In the genomic region with DNA sequence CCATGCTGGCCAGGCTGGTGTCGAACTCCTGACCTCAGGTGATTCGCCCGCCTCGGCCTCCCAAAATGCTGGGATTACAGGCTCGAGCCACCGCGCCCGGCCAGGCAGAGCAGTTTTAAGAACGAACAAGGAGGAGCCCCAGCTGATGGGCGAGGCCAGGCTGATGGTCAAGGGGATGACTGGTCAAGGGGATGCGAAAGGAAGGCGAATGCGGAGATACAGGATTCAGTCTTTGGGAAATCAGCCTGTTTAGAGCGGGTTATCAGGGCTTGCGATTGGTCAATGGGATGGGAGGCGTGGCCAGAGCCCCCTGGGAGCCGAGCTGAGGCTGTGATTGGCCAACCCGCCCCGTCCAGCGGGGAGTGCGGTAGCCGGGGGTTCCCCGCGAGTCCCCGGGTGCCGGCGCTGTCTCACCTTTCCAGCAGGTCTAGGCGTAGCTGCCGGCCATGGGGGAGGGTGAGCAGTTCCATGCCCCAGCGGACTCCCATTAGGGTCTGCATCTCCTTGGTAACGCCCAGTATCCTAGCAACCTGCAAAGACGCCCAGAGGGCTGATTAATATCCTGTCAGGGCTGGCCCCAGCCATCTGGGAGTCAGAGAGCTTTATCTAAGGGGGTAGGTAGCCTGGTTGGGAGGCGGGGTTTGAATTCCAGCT, we compare ENCODE assay signal across 8 cellular contexts. TPM values are rescaled to one million over a fixed set of nuclear protein-coding genes. Genes with fewer than 3 reads are reported as not detected.
DNase-seq lines count a peak whose midpoint lies in the region; ATAC-seq and TF ChIP-seq lines count a peak whose summit lies in the region.

No MANE protein-coding gene starts in this region.

- no peaks in the 10 kb centered on the region for H3K9me3 ChIP-seq in HUES64 (ENCODE audit: insufficient read depth, low read depth, low read length)

- in situ Hi-C loops in astrocyte of the spinal cord (cut with HindIII; ENCODE audit: low sequenced_read_pairs), result no loop called here

- H3K4me3 ChIP-seq in HUES64 (ENCODE audit: low read length) (peak overlapping the region; percentile 53), astrocyte of the spinal cord (ENCODE audit: low read depth, low read length) (peak overlapping the region; percentile 34)

- no peak overlapping the region; the same call in 1 of the 2 replicates for H3K27ac ChIP-seq in HUES64 (ENCODE audit: low read depth, low read length)

- ATAC-seq in left colon, result peak; percentile 3
- ATAC-seq in HG03521 (IDR thresholded peaks at IDR 0.05; ENCODE audit: unreplicated experiment), result no peak
- no peak for ATAC-seq in HG02571 (IDR thresholded peaks at IDR 0.05; ENCODE audit: unreplicated experiment)

- TF ChIP-seq CTCF in astrocyte of the spinal cord (IDR thresholded peaks at IDR 0.05; ENCODE audit: low read depth, low read length), result no peak

- DNase-seq in AG08395 (ENCODE audit: low spot score) (peak; percentile 94), astrocyte of the spinal cord (ENCODE audit: low read depth, low spot score) (peak; percentile 55), left colon (no peak), T-helper 2 cell (no peak)
- no peak for DNase-seq in stimulated activated CD4-positive, alpha-beta T cell treated with anti-CD3 and anti-CD28 coated beads, Interleukin-4, amount 100 ng/mL, for 4 hours

- intact Hi-C loops in left colon (cut with DNase I, micrococcal nuclease), result no loop called here

- no peak overlapping the region for H3K9ac ChIP-seq in HUES64 (ENCODE audit: low read depth, low read length)

- no peaks in the 10 kb centered on the region for H3K36me3 ChIP-seq in HUES64 (ENCODE audit: insufficient read depth, low read length)

- H3K4me1 ChIP-seq in HUES64 (ENCODE audit: insufficient read depth, low read length), result no peaks in the 10 kb centered on the region

- under 1% methylated on average over 33 of the region's 33 CpGs for WGBS in HUES64

- peaks cover 4% of the 10 kb centered on the region; the same call in 1 of the 2 replicates for H3K27me3 ChIP-seq in HUES64 (ENCODE audit: insufficient read depth, low read length)

RNA-seq across cellular contexts. Expression of a gene that starts 7.5 kb away (rescaled TPM):
- polyA plus RNA-seq in HUES64 (2013, experiment 1 of 2), result 9.2 TPM
- polyA plus RNA-seq in HUES64 (2013, experiment 2 of 2), result 13.4 TPM
- 10 to 100 TPM; 32.0 to 32.7 TPM for total RNA-seq in left colon

RNA-seq across cellular contexts. Expression of a gene that starts 26.7 kb away (rescaled TPM):
- not detected for polyA plus RNA-seq in HUES64 (2013, experiment 1 of 2)
- polyA plus RNA-seq in HUES64 (2013, experiment 2 of 2), result not detected
- under 1 TPM in 1 of 2 donors, not detected in 1; 0.08 TPM for total RNA-seq in left colon

RNA-seq across cellular contexts. Expression of a gene that starts 27.1 kb away (rescaled TPM):
- polyA plus RNA-seq in HUES64 (2013, experiment 1 of 2), result 6.9 TPM
- polyA plus RNA-seq in HUES64 (2013, experiment 2 of 2), result 4.1 TPM
- 1 to 10 TPM; 5.5 to 8.3 TPM for total RNA-seq in left colon

RNA-seq across cellular contexts. Expression of a gene that starts 35.8 kb away (rescaled TPM):
- polyA plus RNA-seq in HUES64 (2013, experiment 1 of 2), result not detected
- polyA plus RNA-seq in HUES64 (2013, experiment 2 of 2), result not detected
- total RNA-seq in left colon, result under 1 TPM in 1 of 2 donors, not detected in 1; 0.14 TPM

RNA-seq across cellular contexts. Expression of a gene that starts 35.9 kb away (rescaled TPM):
- 1.6 TPM for polyA plus RNA-seq in HUES64 (2013, experiment 1 of 2)
- 3.1 TPM for polyA plus RNA-seq in HUES64 (2013, experiment 2 of 2)
- 1 to 10 TPM; 2.8 to 3.1 TPM for total RNA-seq in left colon

Comparison
In these comparisons a context has a peak if more than half of its experiments do, and no peak if none do; other contexts are left out.
1. DNase-seq: peak in AG08395 (single experiment) and astrocyte of the spinal cord (single experiment); none in left colon (0 of 2), T-helper 2 cell (0 of 5) and stimulated activated CD4-positive, alpha-beta T cell treated with anti-CD3 and anti-CD28 coated beads, Interleukin-4, amount 100 ng/mL, for 4 hours (0 of 2).